In the genomic region with DNA sequence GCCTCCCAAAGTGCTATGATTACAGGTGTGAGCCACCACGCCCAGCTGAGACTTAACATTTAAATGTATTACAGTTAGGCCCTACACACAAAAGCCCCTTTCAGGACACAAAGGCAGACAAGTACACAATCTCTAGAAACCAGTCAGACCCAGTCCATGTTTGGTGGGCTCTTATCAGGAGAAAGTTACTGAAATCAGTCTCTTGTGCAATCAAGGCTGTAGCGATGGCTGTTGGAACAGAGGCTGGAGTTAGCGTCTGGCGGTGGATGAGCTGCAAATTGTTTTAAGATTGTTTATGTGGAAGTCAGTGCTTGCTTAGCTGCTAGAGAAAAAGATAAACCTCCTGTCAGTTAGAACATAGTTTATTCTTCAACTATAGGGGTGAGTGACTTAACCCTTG, we compare ENCODE assay signal across 21 cellular contexts.
"Had no signal": no experiment of that assay in that cellular context is flagged by ENCODE, and none has a peak within 500 bp of the region (broad histone marks: within the 10 kb centered on the region; RNA-seq: fewer than 3 reads in every experiment).

No MANE protein-coding gene starts in this region.

- H3K4me3 ChIP-seq: left ventricle myocardium inferior, lower lobe of right lung, psoas muscle, testis, tibial nerve, upper lobe of right lung, vagina had no signal

- H3K9me3 ChIP-seq: left ventricle myocardium inferior, lower lobe of right lung, psoas muscle, testis, upper lobe of right lung, vagina had no signal

- H3K9ac ChIP-seq: parathyroid adenoma had no signal

- H3K27me3 ChIP-seq: foreskin keratinocyte, testis, tibial nerve, upper lobe of right lung, vagina had no signal

- H3K4me1 ChIP-seq: foreskin keratinocyte, left ventricle myocardium inferior, lower lobe of right lung, parathyroid adenoma, psoas muscle, testis, tibial nerve, upper lobe of right lung, vagina had no signal

- H3K4me1 Mint-ChIP-seq: stimulated activated naive B cell treated with anti-CD40 and anti-IgM and Interleukin-4, amounts not matched to agents 10 μg/mL and 1 μg/mL and 100 μg/mL, for 72 hours; stimulated activated naive CD8-positive, alpha-beta T cell treated with anti-CD3 and anti-CD28 coated beads, Interleukin-15, amount 100 ng/mL, for 72 hours had no signal

- H3K27ac Mint-ChIP-seq: dendritic cell treated with granulocyte-macrophage colony-stimulating factor and Interleukin-4, amounts not matched to agents 40 ng/mL and 50 ng/mL, for 4 days; effector memory CD8-positive, alpha-beta T cell; natural killer cell treated with Interleukin-12 subunit alpha and Interleukin-12 subunit beta and Interleukin-15 and Interleukin-18, amount 100 ng/mL, for 72 hours; stimulated activated naive B cell treated with anti-CD40 and anti-IgM and Interleukin-4, amounts not matched to agents 10 μg/mL and 1 μg/mL and 100 μg/mL, for 72 hours; stimulated activated naive CD8-positive, alpha-beta T cell treated with anti-CD3 and anti-CD28 coated beads, Interleukin-15, amount 100 ng/mL, for 72 hours had no signal

- H3K36me3 Mint-ChIP-seq: natural killer cell treated with Interleukin-12 subunit alpha and Interleukin-12 subunit beta and Interleukin-15 and Interleukin-18, amount 100 ng/mL, for 72 hours; stimulated activated naive B cell treated with anti-CD40 and anti-IgM and Interleukin-4, amounts not matched to agents 10 μg/mL and 1 μg/mL and 100 μg/mL, for 72 hours had no signal

- H3K27me3 Mint-ChIP-seq: dendritic cell treated with granulocyte-macrophage colony-stimulating factor and Interleukin-4, amounts not matched to agents 40 ng/mL and 50 ng/mL, for 4 days; effector memory CD8-positive, alpha-beta T cell; natural killer cell treated with Interleukin-12 subunit alpha and Interleukin-12 subunit beta and Interleukin-15 and Interleukin-18, amount 100 ng/mL, for 72 hours; stimulated activated naive B cell treated with anti-CD40 and anti-IgM and Interleukin-4, amounts not matched to agents 10 μg/mL and 1 μg/mL and 100 μg/mL, for 72 hours; stimulated activated naive CD8-positive, alpha-beta T cell treated with anti-CD3 and anti-CD28 coated beads, Interleukin-15, amount 100 ng/mL, for 72 hours had no signal

- H3K79me2 ChIP-seq: parathyroid adenoma had no signal

- H3K27ac ChIP-seq: foreskin keratinocyte, left ventricle myocardium inferior, lower lobe of right lung, parathyroid adenoma, psoas muscle, testis, tibial nerve, upper lobe of right lung, vagina had no signal

- DNase-seq: effector memory CD8-positive, alpha-beta T cell; erythroblast; foreskin keratinocyte; kidney; left cardiac atrium; left ventricle myocardium inferior; lower lobe of right lung; psoas muscle; retina; stimulated activated CD4-positive, alpha-beta T cell treated with anti-CD3 and anti-CD28 coated beads, Interleukin-2, amount 100 ng/mL, for 24 hours; stimulated activated CD4-positive, alpha-beta T cell treated with anti-CD3 and anti-CD28 coated beads, Interleukin-4, amount 100 ng/mL, for 4 hours; stimulated activated naive B cell treated with anti-CD40 and anti-IgM and Interleukin-4, amounts not matched to agents 10 μg/mL and 1 μg/mL and 100 μg/mL, for 72 hours; stimulated activated naive CD8-positive, alpha-beta T cell treated with anti-CD3 and anti-CD28 coated beads, Interleukin-15, amount 100 ng/mL, for 72 hours; testis; upper lobe of right lung had no signal

- H3K36me3 ChIP-seq: left ventricle myocardium inferior, lower lobe of right lung, tibial nerve, upper lobe of right lung, vagina had no signal

- ATAC-seq: effector memory CD8-positive, alpha-beta T cell; foreskin keratinocyte; left cardiac atrium; lower lobe of right lung; natural killer cell treated with Interleukin-12 subunit alpha and Interleukin-12 subunit beta and Interleukin-15 and Interleukin-18, amount 100 ng/mL, for 72 hours; psoas muscle; sciatic nerve; stimulated activated naive B cell treated with anti-CD40 and anti-IgM and Interleukin-4, amounts not matched to agents 10 μg/mL and 1 μg/mL and 100 μg/mL, for 72 hours; stimulated activated naive CD8-positive, alpha-beta T cell treated with anti-CD3 and anti-CD28 coated beads, Interleukin-15, amount 100 ng/mL, for 72 hours; upper lobe of right lung had no signal

- H3K4me3 Mint-ChIP-seq: dendritic cell treated with granulocyte-macrophage colony-stimulating factor and Interleukin-4, amounts not matched to agents 40 ng/mL and 50 ng/mL, for 4 days; effector memory CD8-positive, alpha-beta T cell; natural killer cell treated with Interleukin-12 subunit alpha and Interleukin-12 subunit beta and Interleukin-15 and Interleukin-18, amount 100 ng/mL, for 72 hours; stimulated activated naive B cell treated with anti-CD40 and anti-IgM and Interleukin-4, amounts not matched to agents 10 μg/mL and 1 μg/mL and 100 μg/mL, for 72 hours; stimulated activated naive CD8-positive, alpha-beta T cell treated with anti-CD3 and anti-CD28 coated beads, Interleukin-15, amount 100 ng/mL, for 72 hours had no signal

- H2AFZ ChIP-seq: parathyroid adenoma had no signal
